Comparison of ENCODE assay signal across 26 cellular contexts in genomic region chrX:132401935-132402334, GRCh38.
A peak's percentile ranks its signal among the peaks of the same experiment; 100 is the strongest.
DNase-seq lines count a peak whose midpoint lies in the region; ATAC-seq, FAIRE-seq and TF ChIP-seq lines count a peak whose summit lies in the region.
"Had no signal": no experiment of that assay in that cellular context is flagged by ENCODE, and none has a peak within 500 bp of the region (broad histone marks: within the 10 kb centered on the region; RNA-seq: fewer than 3 reads in every experiment).

No MANE protein-coding gene starts in this region.

- H3K4me3 ChIP-seq in astrocyte of the cerebellum (ENCODE audit: low read depth, low read length) (no peak overlapping the region), neural progenitor cell (no peak overlapping the region)
- H3K4me3 ChIP-seq: ascending aorta, skin epidermis, stomach, upper lobe of left lung had no signal

- no peak overlapping the region for H3K4me3 Mint-ChIP-seq in naive thymus-derived CD8-positive, alpha-beta T cell
- H3K4me3 Mint-ChIP-seq in neural progenitor cell = no peak overlapping the region
- H3K4me3 Mint-ChIP-seq: activated B cell treated with CpG ODN at 0.5 μM for 24 hours; activated CD8-positive, alpha-beta T cell treated with anti-CD3 and anti-CD28 coated beads for 36 hours; activated naive CD4-positive, alpha-beta T cell treated with anti-CD3 and anti-CD28 coated beads for 36 hours; activated T-cell treated with anti-CD3 and anti-CD28 coated beads, Interleukin-2, amount 50 U/mL, for 24 hours; CD14-positive monocyte; HFFc6; nephron had no signal

- H3K27ac Mint-ChIP-seq in naive thymus-derived CD8-positive, alpha-beta T cell = no peak overlapping the region
- no peak overlapping the region for H3K27ac Mint-ChIP-seq in neural progenitor cell
- H3K27ac Mint-ChIP-seq: activated B cell treated with CpG ODN at 0.5 μM for 24 hours; activated CD8-positive, alpha-beta T cell treated with anti-CD3 and anti-CD28 coated beads for 36 hours; activated naive CD4-positive, alpha-beta T cell treated with anti-CD3 and anti-CD28 coated beads for 36 hours; activated T-cell treated with anti-CD3 and anti-CD28 coated beads, Interleukin-2, amount 50 U/mL, for 24 hours; HFFc6; nephron had no signal

- H3K4me1 Mint-ChIP-seq in naive thymus-derived CD8-positive, alpha-beta T cell = peaks cover 0 to 3% (median under 1%) of the 10 kb centered on the region in 4 donors
- peaks cover 8% of the 10 kb centered on the region for H3K4me1 Mint-ChIP-seq in neural progenitor cell
- H3K4me1 Mint-ChIP-seq: CD14-positive monocyte had no signal

- no peak for TF ChIP-seq CTCF in astrocyte of the cerebellum (IDR thresholded peaks at IDR 0.05; ENCODE audit: low read depth, low read length, missing control alignments)
- TF ChIP-seq CTCF in neural progenitor cell (IDR thresholded peaks at IDR 0.05) = no peak

- no peak overlapping the region for H3K9ac ChIP-seq in neural progenitor cell

- H2AFZ ChIP-seq in neural progenitor cell (replicated peaks) = no peak overlapping the region

- no peaks in the 10 kb centered on the region for H3K4me1 ChIP-seq in neural progenitor cell
- H3K4me1 ChIP-seq: ascending aorta, stomach, upper lobe of left lung had no signal

- H3K9me3 ChIP-seq in neural progenitor cell (ENCODE audit: low read depth) = no peaks in the 10 kb centered on the region
- H3K9me3 ChIP-seq: ascending aorta, stomach, upper lobe of left lung had no signal

- no peak overlapping the region for H3K4me2 ChIP-seq in neural progenitor cell

- H3K27me3 ChIP-seq in neural progenitor cell = no peaks in the 10 kb centered on the region
- H3K27me3 ChIP-seq: ascending aorta, stomach, upper lobe of left lung had no signal

- H3K79me2 ChIP-seq in neural progenitor cell (ENCODE audit: low read depth) = no peaks in the 10 kb centered on the region

- H3K36me3 ChIP-seq in neural progenitor cell = no peaks in the 10 kb centered on the region
- H3K36me3 ChIP-seq: ascending aorta, stomach, upper lobe of left lung had no signal

- in situ Hi-C loops in astrocyte of the cerebellum (cut with HindIII; ENCODE audit: low sequenced_read_pairs) = no loop called here

- POLR2A ChIA-PET in naive thymus-derived CD8-positive, alpha-beta T cell (lab: Charles Lee) = no interaction called here

- peaks cover 8% of the 10 kb centered on the region for H3F3A ChIP-seq in neural progenitor cell (ENCODE audit: low read depth)

- peak; percentile 12 for DNase-seq in SIG-M5 treated with dmso at 0.1 percent for 504 hours (lab: John Stamatoyannopoulos, UW; ENCODE audit: unreplicated experiment)
- no peak for DNase-seq in SIG-M5 (lab: John Stamatoyannopoulos, UW)
- DNase-seq in astrocyte of the cerebellum (ENCODE audit: low read depth) = peak; percentile 47
- no peak for DNase-seq in naive thymus-derived CD8-positive, alpha-beta T cell
- no peak for DNase-seq in neural progenitor cell (ENCODE audit: low spot score)
- DNase-seq: ACHN; activated B cell treated with CpG ODN at 0.5 μM for 24 hours; activated CD8-positive, alpha-beta T cell treated with anti-CD3 and anti-CD28 coated beads for 36 hours; activated naive CD4-positive, alpha-beta T cell treated with anti-CD3 and anti-CD28 coated beads for 36 hours; activated T-cell treated with anti-CD3 and anti-CD28 coated beads, Interleukin-2, amount 50 U/mL, for 24 hours; HFFc6; hypothalamus; Kasumi-1; NCI-H1105 treated with DMSO at 0.1 percent for 48 hours; NCI-H2171 treated with DMSO at 0.1 percent for 48 hours; NCI-H82; stimulated activated CD4-positive, alpha-beta T cell treated with anti-CD3 and anti-CD28 coated beads, Interleukin-2, amount 100 ng/mL, for 48 hours; stomach; upper lobe of left lung had no signal

- H4K20me1 ChIP-seq in neural progenitor cell (ENCODE audit: low read depth) = no peaks in the 10 kb centered on the region

- no peak for ATAC-seq in naive thymus-derived CD8-positive, alpha-beta T cell
- ATAC-seq in GM18519 (IDR thresholded peaks at IDR 0.05; ENCODE audit: low FRiP score, unreplicated experiment) = no peak
- ATAC-seq in HG03469 (IDR thresholded peaks at IDR 0.05; ENCODE audit: unreplicated experiment) = no peak
- ATAC-seq: activated CD8-positive, alpha-beta T cell treated with anti-CD3 and anti-CD28 coated beads for 36 hours had no signal

- no peak overlapping the region for H3K27ac ChIP-seq in neural progenitor cell
- H3K27ac ChIP-seq: ascending aorta, skin epidermis, stomach, upper lobe of left lung had no signal

- H3K9me3 Mint-ChIP-seq in naive thymus-derived CD8-positive, alpha-beta T cell = no peaks in the 10 kb centered on the region
- H3K9me3 Mint-ChIP-seq in neural progenitor cell = no peaks in the 10 kb centered on the region
- H3K9me3 Mint-ChIP-seq: activated B cell treated with CpG ODN at 0.5 μM for 24 hours; activated CD8-positive, alpha-beta T cell treated with anti-CD3 and anti-CD28 coated beads for 36 hours; activated naive CD4-positive, alpha-beta T cell treated with anti-CD3 and anti-CD28 coated beads for 36 hours; activated T-cell treated with anti-CD3 and anti-CD28 coated beads, Interleukin-2, amount 50 U/mL, for 24 hours; CD14-positive monocyte; HFFc6; nephron had no signal

- H3K36me3 Mint-ChIP-seq in naive thymus-derived CD8-positive, alpha-beta T cell = peaks cover 0 to 38% (median 0%) of the 10 kb centered on the region in 3 donors
- peaks cover 2% of the 10 kb centered on the region for H3K36me3 Mint-ChIP-seq in neural progenitor cell

- FAIRE-seq in islet of Langerhans (lab: Jason Lieb, UNC) = peak; percentile 98

- no peaks in the 10 kb centered on the region for H3K27me3 Mint-ChIP-seq in naive thymus-derived CD8-positive, alpha-beta T cell
- no peaks in the 10 kb centered on the region for H3K27me3 Mint-ChIP-seq in neural progenitor cell (ENCODE audit: insufficient read depth, low read depth)
- H3K27me3 Mint-ChIP-seq: activated B cell treated with CpG ODN at 0.5 μM for 24 hours; activated CD8-positive, alpha-beta T cell treated with anti-CD3 and anti-CD28 coated beads for 36 hours had no signal

Comparison
In these comparisons a context has a peak if more than half of its experiments do, and no peak if none do; other contexts are left out.
1. DNase-seq: peak in SIG-M5 treated with dmso at 0.1 percent for 504 hours (single experiment) and astrocyte of the cerebellum (single experiment); none in SIG-M5 (single experiment), naive thymus-derived CD8-positive, alpha-beta T cell (0 of 10) and neural progenitor cell (single experiment).